Comparison of ENCODE assay signal across 8 cellular contexts in the genomic region with DNA sequence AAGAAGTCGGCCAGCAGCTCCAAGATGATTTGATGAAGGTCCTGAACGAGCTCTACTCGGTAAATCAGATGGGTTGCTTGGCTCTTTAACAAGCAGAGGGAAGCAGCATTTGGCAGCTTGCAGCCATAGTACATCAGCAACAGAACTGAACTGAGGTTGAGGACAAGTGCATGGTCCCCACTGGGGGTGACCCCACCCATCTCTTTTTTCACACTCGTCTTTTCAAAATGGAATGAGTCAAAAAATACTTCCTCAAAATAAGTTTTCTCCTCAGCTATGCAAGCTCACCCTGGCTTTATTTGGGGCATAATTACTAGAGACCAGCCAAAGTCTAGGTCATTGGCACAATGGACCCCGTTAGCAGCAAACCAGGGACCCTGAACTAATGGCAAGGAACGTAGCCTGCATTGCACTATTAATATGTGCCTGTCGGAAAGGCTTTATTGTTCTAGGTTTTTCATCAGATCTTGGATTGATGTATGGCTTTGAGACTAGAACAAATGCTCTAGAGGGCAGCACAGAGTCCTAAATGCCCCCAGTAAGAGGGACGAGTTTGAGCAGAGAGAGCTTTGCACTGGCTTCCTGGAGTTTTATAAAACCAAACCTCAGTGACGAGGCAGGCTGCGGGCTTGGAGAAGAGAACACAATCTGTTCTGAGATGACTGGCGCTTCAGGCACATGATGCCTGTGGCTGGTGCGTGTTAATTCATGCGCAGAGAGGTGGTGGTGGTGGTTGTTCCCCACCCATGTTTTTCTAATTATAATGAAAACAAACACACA.
A peak's percentile ranks its signal among the peaks of the same experiment; 100 is the strongest.
DNase-seq lines count a peak whose midpoint lies in the region; ATAC-seq and TF ChIP-seq lines count a peak whose summit lies in the region.
"Not testable (repeated sequence)": the region's sequence is repeated elsewhere in the genome, so short reads cannot be mapped to it uniquely, and the experiment has no call there.

No MANE protein-coding gene starts in this region.

- H4K91ac ChIP-seq in mesenchymal stem cell (ENCODE audit: low read length), result not testable (repeated sequence)

- not testable (repeated sequence) for H2BK5ac ChIP-seq in mesenchymal stem cell (ENCODE audit: low read depth, low read length, poor library complexity, severe bottlenecking)

- peak; percentile 85 for ATAC-seq in foreskin keratinocyte

- not testable (repeated sequence) for H3K18ac ChIP-seq in mesenchymal stem cell (ENCODE audit: low read depth in 1 of 2, low read length in 2 of 2)

- TF ChIP-seq CTCF in HFFc6 (IDR thresholded peaks at IDR 0.05), result peak; percentile 22; the same call in 1 of the 2 replicates
- TF ChIP-seq CTCF in OCI-LY7 (conservative IDR thresholded peaks at IDR 0.05; ENCODE audit: low read length), result not testable (repeated sequence)
- peak; percentile 17 for TF ChIP-seq CTCF in brain microvascular endothelial cell (IDR thresholded peaks at IDR 0.05; ENCODE audit: low read depth, low read length, missing control alignments)
- TF ChIP-seq CTCF in foreskin keratinocyte (conservative IDR thresholded peaks at IDR 0.05), result peak; percentile 42

- in situ Hi-C loops in brain microvascular endothelial cell (cut with HindIII; ENCODE audit: low pct_ligation_motif_present, low sequenced_read_pairs), result not testable (repeated sequence)

- BruUV-seq in OCI-LY7 (replicated peaks; lab: Mats Ljungman, UMichigan), result not testable (repeated sequence)

- intact Hi-C loops in OCI-LY7 (cut with micrococcal nuclease; ENCODE audit: unreplicated experiment), result not testable (repeated sequence)

- H3K4me1 Mint-ChIP-seq in HFFc6 (ENCODE audit: low read depth), result not testable (repeated sequence)

- not testable (repeated sequence) for H3K9me2 ChIP-seq in OCI-LY7 (ENCODE audit: insufficient read depth, low read length)

- H3K79me2 ChIP-seq in OCI-LY7 (ENCODE audit: insufficient read depth, low read depth, low read length), result not testable (repeated sequence)

- H2BK120ac ChIP-seq in mesenchymal stem cell (ENCODE audit: low read depth, low read length), result not testable (repeated sequence)

- not testable (repeated sequence) for H3K36me3 ChIP-seq in OCI-LY7 (ENCODE audit: insufficient read depth, low read length); brain microvascular endothelial cell (replicated peaks); mesenchymal stem cell (ENCODE audit: control insufficient read depth in 1 of 2, insufficient read depth in 2 of 2, low read depth in 1 of 2, low read length in 2 of 2)

- H4K20me1 ChIP-seq in OCI-LY7 (ENCODE audit: insufficient read depth, low read length), result not testable (repeated sequence)

- not testable (repeated sequence) for H3K9me3 Mint-ChIP-seq in HFFc6

- H3K14ac ChIP-seq in mesenchymal stem cell (ENCODE audit: low read length in 2 of 2), result not testable (repeated sequence)

- H3K4me1 ChIP-seq in OCI-LY7 (ENCODE audit: insufficient read depth, low read length, poor library complexity, severe bottlenecking); foreskin keratinocyte; mesenchymal stem cell (ENCODE audit: control insufficient read depth, insufficient read depth, low read depth, low read length): not testable (repeated sequence)

- CTCF ChIA-PET in OCI-LY7 (lab: Charles Lee; ENCODE audit: unreplicated experiment), result not testable (repeated sequence)

- H3K4ac ChIP-seq in mesenchymal stem cell (ENCODE audit: low read depth in 1 of 2, low read length in 2 of 2), result not testable (repeated sequence)

- not testable (repeated sequence) for H3K9ac ChIP-seq in mesenchymal stem cell (ENCODE audit: low read length)

- no CpG with 5 or more reads among the region's 13 CpGs for WGBS in mesenchymal stem cell

- H3K4me2 ChIP-seq in OCI-LY7 (ENCODE audit: low read length); mesenchymal stem cell (ENCODE audit: low read length, poor library complexity, severe bottlenecking): not testable (repeated sequence)

- H3K36me3 Mint-ChIP-seq in HFFc6 (ENCODE audit: low read depth), result not testable (repeated sequence)

- not testable (repeated sequence) for H3K4me3 Mint-ChIP-seq in HFFc6

- not testable (repeated sequence) for H3K4me3 ChIP-seq in OCI-LY7 (ENCODE audit: low read depth, low read length, poor library complexity, severe bottlenecking); brain microvascular endothelial cell (ENCODE audit: low read depth, low read length); mesenchymal stem cell (ENCODE audit: insufficient read depth in 1 of 2, low read depth in 1 of 2, low read length in 2 of 2)

- H4K8ac ChIP-seq in mesenchymal stem cell (ENCODE audit: low read length), result not testable (repeated sequence)

- DNase-seq in Daoy (ENCODE audit: low read depth), result peak; percentile 4
- DNase-seq in HFFc6, result peak; percentile 0
- peak; percentile 3 for DNase-seq in OCI-LY7 (ENCODE audit: low spot score)
- peak; percentile 35 for DNase-seq in activated CD8-positive, alpha-beta memory T cell treated with anti-CD3 and anti-CD28 coated beads, Interleukin-2, amount 50 U/mL, for 48 hours
- peak; percentile 9 for DNase-seq in brain microvascular endothelial cell
- peak in 1 of 2 donors; percentile 42 for DNase-seq in foreskin keratinocyte
- DNase-seq in mesenchymal stem cell, result peak; percentile 0
- DNase-seq in stimulated activated CD8-positive, alpha-beta memory T cell treated with anti-CD3 and anti-CD28 coated beads, Interleukin-4, amount 100 ng/mL, for 48 hours, result peak; percentile 30

- POLR2A ChIA-PET in OCI-LY7 (lab: Charles Lee), result not testable (repeated sequence)

- not testable (repeated sequence) for H3K79me1 ChIP-seq in mesenchymal stem cell (replicated peaks; ENCODE audit: low read length, poor library complexity, severe bottlenecking)

- not testable (repeated sequence) for H2AK5ac ChIP-seq in mesenchymal stem cell (ENCODE audit: low read length, severe bottlenecking)

- H2BK15ac ChIP-seq in mesenchymal stem cell (ENCODE audit: low read depth, poor library complexity, severe bottlenecking), result not testable (repeated sequence)

- not testable (repeated sequence) for H3K27me3 ChIP-seq in brain microvascular endothelial cell (replicated peaks); foreskin keratinocyte; mesenchymal stem cell (ENCODE audit: control insufficient read depth in 1 of 2, insufficient read depth in 1 of 2, low read length in 2 of 2)

- H3K27ac ChIP-seq in OCI-LY7 (ENCODE audit: low read depth, low read length, poor library complexity, severe bottlenecking); brain microvascular endothelial cell; foreskin keratinocyte; mesenchymal stem cell (ENCODE audit: low read length, poor library complexity, severe bottlenecking): not testable (repeated sequence)

- H3K9me3 ChIP-seq in OCI-LY7 (ENCODE audit: low read length); mesenchymal stem cell (ENCODE audit: control insufficient read depth, low read length): not testable (repeated sequence)

- not testable (repeated sequence) for H2AFZ ChIP-seq in OCI-LY7 (ENCODE audit: low read length); mesenchymal stem cell (ENCODE audit: low read depth, low read length)

- H3K27ac Mint-ChIP-seq in HFFc6, result not testable (repeated sequence)

- not testable (repeated sequence) for H2BK12ac ChIP-seq in mesenchymal stem cell (ENCODE audit: low read length in 2 of 2)

- not testable (repeated sequence) for H3K23ac ChIP-seq in mesenchymal stem cell (ENCODE audit: low read length in 2 of 2)

- H3K27me3 Mint-ChIP-seq in HFFc6 (ENCODE audit: insufficient read depth), result not testable (repeated sequence)
